ENCODE assay signal across 10 cellular contexts in the genomic region with DNA sequence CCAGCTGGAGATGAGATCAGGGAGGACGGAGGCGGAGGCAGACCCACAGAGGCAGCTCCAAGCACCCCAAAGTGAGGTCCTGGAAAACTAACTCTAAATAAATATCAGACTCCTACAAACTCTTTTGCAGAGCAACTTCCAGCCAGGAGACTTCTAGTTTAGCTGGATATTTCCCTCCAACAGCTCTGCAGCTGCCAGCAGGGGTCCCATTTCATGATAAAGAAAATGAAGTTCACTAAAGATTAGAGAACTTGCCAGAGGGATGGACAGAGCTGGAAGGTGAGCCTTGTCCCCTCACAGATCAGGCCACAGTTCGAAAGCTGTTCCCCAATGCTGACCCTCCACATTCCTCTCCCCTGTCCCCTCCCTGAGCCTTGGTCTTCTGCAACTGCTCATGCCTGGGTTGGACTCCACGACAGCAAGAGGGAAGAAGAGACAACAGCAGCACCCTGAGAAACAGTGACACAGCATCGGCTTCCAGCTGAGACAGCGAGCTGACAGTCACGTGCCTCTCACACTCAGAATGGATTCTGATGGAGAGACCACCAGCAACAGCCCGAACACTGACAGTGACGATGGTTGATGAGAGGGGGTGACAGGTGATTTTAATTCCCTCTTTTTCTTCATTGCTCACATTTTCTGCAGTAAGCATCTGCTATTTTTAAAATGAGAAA. TPM values are rescaled to one million over a fixed set of nuclear protein-coding genes. Genes with fewer than 3 reads are reported as not detected.
A peak's percentile ranks its signal among the peaks of the same experiment; 100 is the strongest.
DNase-seq lines count a peak whose midpoint lies in the region; ATAC-seq and TF ChIP-seq lines count a peak whose summit lies in the region.
"Had no signal": no experiment of that assay in that cellular context is flagged by ENCODE, and none has a peak within 500 bp of the region (broad histone marks: within the 10 kb centered on the region; RNA-seq: fewer than 3 reads in every experiment).

No MANE protein-coding gene starts in this region.

- no peak for TF ChIP-seq CTCF in CD14-positive monocyte (IDR thresholded peaks at IDR 0.05)
- no peak for TF ChIP-seq CTCF in HEK293 (tag by site-specific recombination; IDR thresholded peaks at IDR 0.05)
- peak; percentile 35 for TF ChIP-seq CTCF in astrocyte of the cerebellum (IDR thresholded peaks at IDR 0.05; ENCODE audit: low read depth, low read length, missing control alignments)
- TF ChIP-seq CTCF in mucosa of descending colon (IDR thresholded peaks at IDR 0.05): no peak

- ATAC-seq in naive B cell (ENCODE audit: low read depth in 2 of 2): no peak
- ATAC-seq in mucosa of descending colon: no peak
- ATAC-seq in HG02759 (IDR thresholded peaks at IDR 0.05; ENCODE audit: unreplicated experiment): no peak

- H3K36me3 Mint-ChIP-seq in CD14-positive monocyte (peaks cover 37 to 51% of the 10 kb centered on the region in 2 donors), naive B cell (no peaks in the 10 kb centered on the region)
- H3K36me3 Mint-ChIP-seq: activated naive CD8-positive, alpha-beta T cell had no signal

- no peak for DNase-seq in CD14-positive monocyte (ENCODE audit: low spot score)
- DNase-seq in astrocyte of the cerebellum (ENCODE audit: low read depth): no peak
- no peak for DNase-seq in naive B cell
- no peak for DNase-seq in CD1c-positive myeloid dendritic cell (ENCODE audit: extremely low spot score)
- DNase-seq in mucosa of descending colon: no peak
- no peak for DNase-seq in stimulated activated CD4-positive, alpha-beta T cell treated with anti-CD3 and anti-CD28 coated beads, Interleukin-2, amount 100 ng/mL, for 48 hours
- DNase-seq: NCI-H510A treated with DMSO at 0.1 percent for 48 hours had no signal

- H3K36me3 ChIP-seq in HEK293 (ENCODE audit: control insufficient read depth in 2 of 2, insufficient read depth in 1 of 2, low read length in 2 of 2) (peaks cover 0 to 21% of the 10 kb centered on the region in 2 experiments; a peak in 1 of 3 replicates), mucosa of descending colon (ENCODE audit: low read depth) (no peaks in the 10 kb centered on the region)

- POLR2A ChIA-PET in HEK293 (lab: Yijun Ruan, JAX): interaction anchor here (1.0 kb wide), 1 partner anchor 59 kb away, joined by 3 read pairs; a partner anchor contains a TSS

- H3K4me3 ChIP-seq in HEK293 (ENCODE audit: low read depth, low read length): no peak overlapping the region
- H3K4me3 ChIP-seq in astrocyte of the cerebellum (ENCODE audit: low read depth, low read length): no peak overlapping the region
- H3K4me3 ChIP-seq in mucosa of descending colon: no peak overlapping the region

- H3K9me3 ChIP-seq in HEK293 (ENCODE audit: control insufficient read depth, insufficient read depth, low read depth, low read length) (no peaks in the 10 kb centered on the region), mucosa of descending colon (no peaks in the 10 kb centered on the region)

- H3K4me3 Mint-ChIP-seq in CD14-positive monocyte: no peak overlapping the region
- H3K4me3 Mint-ChIP-seq in naive B cell: peak overlapping the region in 5 of 8 donors; percentile 20 to 59 (median 34)
- H3K4me3 Mint-ChIP-seq: activated naive CD8-positive, alpha-beta T cell had no signal

- no peak overlapping the region for H3K27ac ChIP-seq in HEK293 (ENCODE audit: extremely low read depth, low read depth, low read length)

- H3K27ac Mint-ChIP-seq in CD14-positive monocyte: peak overlapping the region in 6 of 7 donors; percentile 3 to 66 (median 34)
- H3K27ac Mint-ChIP-seq in naive B cell: peak overlapping the region in 3 of 6 donors; percentile 12 to 44 (median 26)
- H3K27ac Mint-ChIP-seq: activated naive CD8-positive, alpha-beta T cell had no signal

- H3K4me1 ChIP-seq in HEK293 (ENCODE audit: control insufficient read depth, insufficient read depth, low read length): peaks cover 24% of the 10 kb centered on the region
- H3K4me1 ChIP-seq in mucosa of descending colon (ENCODE audit: low read depth): peaks cover 9% of the 10 kb centered on the region

- H3K4me1 Mint-ChIP-seq in CD14-positive monocyte (peaks cover 52% of the 10 kb centered on the region), naive B cell (peaks cover 38 to 62% (median 62%) of the 10 kb centered on the region in 3 donors)

- in situ Hi-C loops in astrocyte of the cerebellum (cut with HindIII; ENCODE audit: low sequenced_read_pairs): no loop called here

- H3K27me3 Mint-ChIP-seq in CD14-positive monocyte (ENCODE audit: low read depth in 3 of 3) (peaks cover 0 to 1% (median 0%) of the 10 kb centered on the region in 3 donors), naive B cell (no peaks in the 10 kb centered on the region)
- H3K27me3 Mint-ChIP-seq: activated naive CD8-positive, alpha-beta T cell had no signal

- H3K9me3 Mint-ChIP-seq in CD14-positive monocyte: peaks cover 0 to 4% (median 0%) of the 10 kb centered on the region in 7 donors
- H3K9me3 Mint-ChIP-seq in naive B cell: no peaks in the 10 kb centered on the region

- CTCF ChIA-PET in HEK293 (lab: Yijun Ruan, JAX): interaction anchor here (0.5 to 9.0 kb wide), 8 partner anchors 13 to 183 kb away, joined by 3 to 98 read pairs (median 4); no protein-coding TSS in a partner anchor

- intact Hi-C loops in CD14-positive monocyte (cut with micrococcal nuclease): no loop called here
- intact Hi-C loops in mucosa of descending colon (cut with DNase I, micrococcal nuclease): no loop called here

TF ChIP-seq in HEK293, 187 proteins besides CTCF, POLR2A, EP300 and RAD21:
- TF ChIP-seq ZNF433 (tag by site-specific recombination; IDR thresholded peaks at IDR 0.05; ENCODE audit: low read depth): no peak
- peak; percentile 37; the same call in 1 of the 2 replicates for TF ChIP-seq ZNF366 (tag by site-specific recombination; conservative IDR thresholded peaks at IDR 0.05)
- 0 out of 2 replicates have a peak, but pooled peaks have one; percentile 21 for TF ChIP-seq TRIM28 (IDR thresholded peaks at IDR 0.05; ENCODE audit: borderline replicate concordance, low read length)
- TF ChIP-seq ZEB2 (tag by site-specific recombination; IDR thresholded peaks at IDR 0.05): 0 out of 2 replicates have a peak, but pooled peaks have one; percentile 14
- peak; percentile 57 for TF ChIP-seq ZIC2 (tag by site-specific recombination; IDR thresholded peaks at IDR 0.05)
- TF ChIP-seq ZBTB17 (tag by site-specific recombination; IDR thresholded peaks at IDR 0.05): peak; percentile 68
- TF ChIP-seq, protein P1, sequence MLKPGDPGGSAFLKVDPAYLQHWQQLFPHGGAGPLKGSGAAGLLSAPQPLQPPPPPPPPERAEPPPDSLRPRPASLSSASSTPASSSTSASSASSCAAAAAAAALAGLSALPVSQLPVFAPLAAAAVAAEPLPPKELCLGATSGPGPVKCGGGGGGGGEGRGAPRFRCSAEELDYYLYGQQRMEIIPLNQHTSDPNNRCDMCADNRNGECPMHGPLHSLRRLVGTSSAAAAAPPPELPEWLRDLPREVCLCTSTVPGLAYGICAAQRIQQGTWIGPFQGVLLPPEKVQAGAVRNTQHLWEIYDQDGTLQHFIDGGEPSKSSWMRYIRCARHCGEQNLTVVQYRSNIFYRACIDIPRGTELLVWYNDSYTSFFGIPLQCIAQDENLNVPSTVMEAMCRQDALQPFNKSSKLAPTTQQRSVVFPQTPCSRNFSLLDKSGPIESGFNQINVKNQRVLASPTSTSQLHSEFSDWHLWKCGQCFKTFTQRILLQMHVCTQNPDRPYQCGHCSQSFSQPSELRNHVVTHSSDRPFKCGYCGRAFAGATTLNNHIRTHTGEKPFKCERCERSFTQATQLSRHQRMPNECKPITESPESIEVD (tag by site-specific recombination; IDR thresholded peaks at IDR 0.05): 0 out of 2 replicates have a peak, but pooled peaks have one; percentile 47
- no peak for TF ChIP-seq ZBTB21 (tag by site-specific recombination; IDR thresholded peaks at IDR 0.05)

RNA-seq across cellular contexts. Expression of a gene that starts 5.7 kb away (rescaled TPM):
- 10 to 100 TPM; 30.9 to 35.7 TPM for polyA plus RNA-seq in CD14-positive monocyte
- polyA plus RNA-seq in naive B cell (ENCODE audit: low read depth in 6 of 6): 10 to 100 TPM; 18.8 to 32.7 (median 27.2) TPM
- total RNA-seq in mucosa of descending colon: 10 to 100 TPM; 40.9 to 61.0 (median 43.3) TPM

RNA-seq across cellular contexts. Expression of a gene that starts 59.4 kb away (rescaled TPM):
- 10 to 100 TPM; 42.1 to 44.9 TPM for polyA plus RNA-seq in CD14-positive monocyte
- 10 to 100 TPM; 57.8 to 78.2 (median 65.1) TPM for polyA plus RNA-seq in naive B cell (ENCODE audit: low read depth in 6 of 6)
- 100 to 1,000 TPM in 1 of 3 donors, 10 to 100 TPM in 2; 94.0 to 116 (median 99.8) TPM for total RNA-seq in mucosa of descending colon

Comparison
In these comparisons a context has a peak if more than half of its experiments do, and no peak if none do; other contexts are left out.
1. H3K4me3 Mint-ChIP-seq: peak in naive B cell (5 of 8); none in CD14-positive monocyte (0 of 2).